In the genomic region with DNA sequence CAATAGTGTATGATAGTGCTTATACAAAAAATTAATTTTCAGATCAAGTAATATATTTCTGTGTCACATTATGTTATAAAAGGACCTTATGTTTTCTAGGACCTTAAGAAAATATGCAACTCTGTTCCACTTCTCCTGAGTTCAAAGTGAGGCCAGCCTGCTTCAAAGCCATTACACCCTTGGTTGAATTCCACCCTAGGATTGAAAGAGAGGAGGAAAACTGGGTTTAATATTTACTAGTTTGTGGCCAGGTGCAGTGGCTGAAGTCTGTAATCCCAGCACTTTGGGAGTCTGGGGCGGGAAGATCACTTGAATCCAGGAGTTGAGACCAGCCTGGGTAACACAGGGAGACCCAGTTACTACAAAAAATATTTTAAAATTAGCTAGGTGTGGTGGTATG, we compare ENCODE assay signal across 7 cellular contexts. TPM values are rescaled to one million over a fixed set of nuclear protein-coding genes. Genes with fewer than 3 reads are reported as not detected.
"Had no signal": no experiment of that assay in that cellular context is flagged by ENCODE, and none has a peak within 500 bp of the region (broad histone marks: within the 10 kb centered on the region; RNA-seq: fewer than 3 reads in every experiment).

No MANE protein-coding gene starts in this region.

- H3K27ac ChIP-seq: HL-60 had no signal

- ATAC-seq: GM23338, HepG2 had no signal

- H3K4me3 Mint-ChIP-seq: GM23338, H9, IgD-negative memory B cell had no signal

- H3K27ac Mint-ChIP-seq: GM23338, IgD-negative memory B cell had no signal

- H3K4me3 ChIP-seq: GM23338 had no signal

- H3K4me1 Mint-ChIP-seq: GM23338, H9, IgD-negative memory B cell had no signal

- H3K27me3 Mint-ChIP-seq: IgD-negative memory B cell had no signal

- DNase-seq: H9, HCEC 1CT had no signal

RNA-seq across cellular contexts. Expression of gene NR1I2, which starts 32.9 kb away (rescaled TPM):
- total RNA-seq: H9 had no signal

RNA-seq across cellular contexts. Expression of gene CFAP91, which starts 46.2 kb away (rescaled TPM):
- total RNA-seq: HepG2, HT1080 had no signal
- polyA plus RNA-seq: HepG2, IgD-negative memory B cell had no signal
